In genomic region chr16:10776280-10776679, GRCh38 we compare ENCODE assay signal across 14 cellular contexts. TPM values are rescaled to one million over a fixed set of nuclear protein-coding genes. Genes with fewer than 3 reads are reported as not detected.
DNase-seq lines count a peak whose midpoint lies in the region; ATAC-seq and TF ChIP-seq lines count a peak whose summit lies in the region.
"Had no signal": no experiment of that assay in that cellular context is flagged by ENCODE, and none has a peak within 500 bp of the region (broad histone marks: within the 10 kb centered on the region; RNA-seq: fewer than 3 reads in every experiment).

No MANE protein-coding gene starts in this region.

- H3K9me3 ChIP-seq in uterus: no peaks in the 10 kb centered on the region
- H3K9me3 ChIP-seq: pancreas had no signal

- H3K27ac Mint-ChIP-seq in dendritic cell treated with granulocyte-macrophage colony-stimulating factor and Interleukin-4, amounts not matched to agents 40 ng/mL and 50 ng/mL, for 4 days: peak overlapping the region; percentile 39
- H3K27ac Mint-ChIP-seq: T-helper 1 cell treated with Interleukin-12 subunit alpha and Interleukin-12 subunit beta and Interleukin-4 antibody, amounts not matched to agents 30 μg/mL and 1 μg/mL, for 36 hours had no signal

- no peak overlapping the region for H3K27ac ChIP-seq in uterus
- H3K27ac ChIP-seq: pancreas had no signal

- no peaks in the 10 kb centered on the region for H3K36me3 Mint-ChIP-seq in dendritic cell treated with granulocyte-macrophage colony-stimulating factor and Interleukin-4, amounts not matched to agents 40 ng/mL and 50 ng/mL, for 4 days (ENCODE audit: low read depth)

- ATAC-seq in activated CD4-positive, CD25-positive, alpha-beta regulatory T cell treated with anti-CD3 and anti-CD28 coated beads, Interleukin-2, amount 50 U/mL, for 24 hours: peak; percentile 76
- ATAC-seq in GM21381 (IDR thresholded peaks at IDR 0.05; ENCODE audit: unreplicated experiment) (peak; percentile 73), HG03139 (IDR thresholded peaks at IDR 0.05; ENCODE audit: unreplicated experiment) (peak; percentile 66)
- ATAC-seq: pancreas had no signal

- no peak for DNase-seq in activated CD4-positive, CD25-positive, alpha-beta regulatory T cell treated with anti-CD3 and anti-CD28 coated beads, Interleukin-2, amount 50 U/mL, for 72 hours
- no peak for DNase-seq in HCEC 1CT
- DNase-seq in uterus: no peak
- no peak for DNase-seq in DMS53 treated with DMSO at 0.1 percent for 48 hours (lab: John Stamatoyannopoulos, UW; ENCODE audit: unreplicated experiment)
- DNase-seq: 8988T; activated naive CD4-positive, alpha-beta T cell; kidney; pancreas had no signal

- peaks cover 43% of the 10 kb centered on the region for H3K4me1 Mint-ChIP-seq in dendritic cell treated with granulocyte-macrophage colony-stimulating factor and Interleukin-4, amounts not matched to agents 40 ng/mL and 50 ng/mL, for 4 days (ENCODE audit: low read depth)

- intact Hi-C loops in dendritic cell treated with granulocyte-macrophage colony-stimulating factor and Interleukin-4, amounts not matched to agents 40 ng/mL and 50 ng/mL, for 4 days (cut with micrococcal nuclease): no loop called here
- intact Hi-C loops in uterus (cut with DNase I; ENCODE audit: low total_unique reads): no loop called here

- no peak for TF ChIP-seq POLR2A in uterus (IDR thresholded peaks at IDR 0.05)

- H3K4me3 Mint-ChIP-seq in dendritic cell treated with granulocyte-macrophage colony-stimulating factor and Interleukin-4, amounts not matched to agents 40 ng/mL and 50 ng/mL, for 4 days: no peak overlapping the region
- H3K4me3 Mint-ChIP-seq: T-helper 1 cell treated with Interleukin-12 subunit alpha and Interleukin-12 subunit beta and Interleukin-4 antibody, amounts not matched to agents 30 μg/mL and 1 μg/mL, for 36 hours had no signal

- H3K27me3 ChIP-seq in uterus: no peaks in the 10 kb centered on the region
- H3K27me3 ChIP-seq: pancreas had no signal

- H3K27me3 Mint-ChIP-seq in dendritic cell treated with granulocyte-macrophage colony-stimulating factor and Interleukin-4, amounts not matched to agents 40 ng/mL and 50 ng/mL, for 4 days: peaks cover 1% of the 10 kb centered on the region

- TF ChIP-seq CTCF in uterus (IDR thresholded peaks at IDR 0.05): no peak

- H3K9me3 Mint-ChIP-seq in dendritic cell treated with granulocyte-macrophage colony-stimulating factor and Interleukin-4, amounts not matched to agents 40 ng/mL and 50 ng/mL, for 4 days: no peaks in the 10 kb centered on the region
- H3K9me3 Mint-ChIP-seq: T-helper 1 cell treated with Interleukin-12 subunit alpha and Interleukin-12 subunit beta and Interleukin-4 antibody, amounts not matched to agents 30 μg/mL and 1 μg/mL, for 36 hours had no signal

- no peak overlapping the region for H3K4me3 ChIP-seq in uterus
- H3K4me3 ChIP-seq: pancreas had no signal

- no peaks in the 10 kb centered on the region for H3K4me1 ChIP-seq in uterus
- H3K4me1 ChIP-seq: pancreas had no signal

- no peaks in the 10 kb centered on the region for H3K36me3 ChIP-seq in uterus
- H3K36me3 ChIP-seq: pancreas had no signal

RNA-seq across cellular contexts. Expression of gene NUBP1, which starts 32.6 kb away (rescaled TPM):
- total RNA-seq in uterus: 10 to 100 TPM; 13.8 to 46.2 (median 26.7) TPM

RNA-seq across cellular contexts. Expression of gene TVP23A, which starts 42.3 kb away (rescaled TPM):
- total RNA-seq in uterus: 1 to 10 TPM in 2 of 4 donors, under 1 TPM in 1, not detected in 1; 0.29 to 8.0 (median 7.6) TPM
- total RNA-seq: NCI-H460 had no signal
